Comparison of ENCODE assay signal across 1 cellular context in the genomic region with DNA sequence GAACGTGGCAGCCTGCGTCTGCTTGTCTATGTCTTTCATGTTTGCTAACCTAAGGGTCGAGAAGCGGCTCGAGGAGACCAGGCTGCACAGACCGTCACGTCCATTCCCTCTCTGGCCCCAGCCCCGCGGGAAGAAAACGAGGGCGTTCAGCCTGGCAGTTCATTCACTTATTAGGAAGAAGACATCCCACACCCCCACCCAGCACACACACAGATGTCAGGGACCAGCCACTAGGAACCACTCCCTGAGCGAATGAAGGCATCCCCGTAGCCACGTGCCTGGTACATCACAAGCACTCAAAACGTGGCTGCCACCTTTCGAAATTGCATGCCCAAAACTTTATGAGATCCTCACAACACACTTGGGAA.
TF ChIP-seq lines count a peak whose summit lies in the region.

No MANE protein-coding gene starts in this region.

TF ChIP-seq in K562, 482 proteins besides CTCF, POLR2A, EP300 and RAD21:
- TF ChIP-seq PTTG1 (tag; IDR thresholded peaks at IDR 0.05; ENCODE audit: low read depth) (no peak), XRCC4 (IDR thresholded peaks at IDR 0.05; ENCODE audit: extremely low read depth, insufficient read depth, insufficient read length) (no peak), SMARCC2 (IDR thresholded peaks at IDR 0.05; ENCODE audit: low read depth) (no peak), TGIF2 (CRISPR knock-in tag; IDR thresholded peaks at IDR 0.05) (no peak), ZBTB7A (IDR thresholded peaks at IDR 0.05; ENCODE audit: borderline replicate concordance, control insufficient read depth, low read depth, low read length) (no peak), ZNF143 (CRISPR knock-in tag; IDR thresholded peaks at IDR 0.05) (no peak)
- TF ChIP-seq, protein P1, sequence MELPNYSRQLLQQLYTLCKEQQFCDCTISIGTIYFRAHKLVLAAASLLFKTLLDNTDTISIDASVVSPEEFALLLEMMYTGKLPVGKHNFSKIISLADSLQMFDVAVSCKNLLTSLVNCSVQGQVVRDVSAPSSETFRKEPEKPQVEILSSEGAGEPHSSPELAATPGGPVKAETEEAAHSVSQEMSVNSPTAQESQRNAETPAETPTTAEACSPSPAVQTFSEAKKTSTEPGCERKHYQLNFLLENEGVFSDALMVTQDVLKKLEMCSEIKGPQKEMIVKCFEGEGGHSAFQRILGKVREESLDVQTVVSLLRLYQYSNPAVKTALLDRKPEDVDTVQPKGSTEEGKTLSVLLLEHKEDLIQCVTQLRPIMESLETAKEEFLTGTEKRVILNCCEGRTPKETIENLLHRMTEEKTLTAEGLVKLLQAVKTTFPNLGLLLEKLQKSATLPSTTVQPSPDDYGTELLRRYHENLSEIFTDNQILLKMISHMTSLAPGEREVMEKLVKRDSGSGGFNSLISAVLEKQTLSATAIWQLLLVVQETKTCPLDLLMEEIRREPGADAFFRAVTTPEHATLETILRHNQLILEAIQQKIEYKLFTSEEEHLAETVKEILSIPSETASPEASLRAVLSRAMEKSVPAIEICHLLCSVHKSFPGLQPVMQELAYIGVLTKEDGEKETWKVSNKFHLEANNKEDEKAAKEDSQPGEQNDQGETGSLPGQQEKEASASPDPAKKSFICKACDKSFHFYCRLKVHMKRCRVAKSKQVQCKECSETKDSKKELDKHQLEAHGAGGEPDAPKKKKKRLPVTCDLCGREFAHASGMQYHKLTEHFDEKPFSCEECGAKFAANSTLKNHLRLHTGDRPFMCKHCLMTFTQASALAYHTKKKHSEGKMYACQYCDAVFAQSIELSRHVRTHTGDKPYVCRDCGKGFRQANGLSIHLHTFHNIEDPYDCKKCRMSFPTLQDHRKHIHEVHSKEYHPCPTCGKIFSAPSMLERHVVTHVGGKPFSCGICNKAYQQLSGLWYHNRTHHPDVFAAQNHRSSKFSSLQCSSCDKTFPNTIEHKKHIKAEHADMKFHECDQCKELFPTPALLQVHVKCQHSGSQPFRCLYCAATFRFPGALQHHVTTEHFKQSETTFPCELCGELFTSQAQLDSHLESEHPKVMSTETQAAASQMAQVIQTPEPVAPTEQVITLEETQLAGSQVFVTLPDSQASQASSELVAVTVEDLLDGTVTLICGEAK (IDR thresholded peaks at IDR 0.05), result 0 out of 2 replicates have a peak, but pooled peaks have one; percentile 14
- TF ChIP-seq, protein P1 (CRISPR knock-in tag; IDR thresholded peaks at IDR 0.05), result no peak
